Comparison of ENCODE assay signal across 11 cellular contexts in the genomic region with DNA sequence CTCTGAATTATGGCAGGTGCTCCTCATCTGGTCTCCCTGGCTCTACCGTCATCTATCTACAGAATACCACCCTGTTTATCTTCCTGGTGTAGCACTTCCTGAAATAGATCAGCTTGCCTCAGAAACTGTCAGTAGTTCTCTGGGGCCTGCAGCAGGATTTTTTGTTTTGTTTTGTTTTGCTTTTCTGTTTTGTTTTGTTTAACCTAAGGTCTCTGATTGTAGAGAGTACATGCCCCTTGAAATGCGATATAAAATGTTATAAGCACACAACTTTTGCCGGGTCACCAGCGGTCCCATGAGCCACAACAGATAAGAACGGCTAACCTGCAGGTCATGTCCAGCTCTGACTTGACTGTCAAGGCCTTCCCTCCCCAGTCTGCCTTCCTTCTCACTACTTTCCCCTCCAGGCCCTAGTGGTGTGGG. TPM values are rescaled to one million over a fixed set of nuclear protein-coding genes. Genes with fewer than 3 reads are reported as not detected.
A peak's percentile ranks its signal among the peaks of the same experiment; 100 is the strongest.
DNase-seq lines count a peak whose midpoint lies in the region; ATAC-seq and TF ChIP-seq lines count a peak whose summit lies in the region.
"Had no signal": no experiment of that assay in that cellular context is flagged by ENCODE, and none has a peak within 500 bp of the region (broad histone marks: within the 10 kb centered on the region; RNA-seq: fewer than 3 reads in every experiment).

No MANE protein-coding gene starts in this region.

- intact Hi-C loops in lower lobe of right lung (cut with DNase I), result no loop called here

- no peak for TF ChIP-seq CTCF in lower lobe of right lung (IDR thresholded peaks at IDR 0.05)

- H3K9me3 ChIP-seq in lower lobe of right lung (no peaks in the 10 kb centered on the region), thymus (ENCODE audit: control insufficient read depth) (no peaks in the 10 kb centered on the region)

- ATAC-seq in HG03460 (IDR thresholded peaks at IDR 0.05; ENCODE audit: unreplicated experiment) (peak; percentile 58), lower lobe of right lung (peak in 1 of 2 donors; percentile 47), GM21529 (IDR thresholded peaks at IDR 0.05; ENCODE audit: unreplicated experiment) (no peak), GM18520 (IDR thresholded peaks at IDR 0.05; ENCODE audit: unreplicated experiment) (no peak)

- 41% methylated on average over 5 of the region's 5 CpGs for WGBS in thymus

- peaks cover 3% of the 10 kb centered on the region for H3K36me3 ChIP-seq in lower lobe of right lung
- H3K36me3 ChIP-seq in thymus (ENCODE audit: control insufficient read depth, insufficient read depth), result peaks cover 8% of the 10 kb centered on the region

- peaks cover 30% of the 10 kb centered on the region for H3K4me1 ChIP-seq in lower lobe of right lung
- no peaks in the 10 kb centered on the region for H3K4me1 ChIP-seq in thymus (ENCODE audit: control insufficient read depth, insufficient read depth, low read length)

- H3K4me3 ChIP-seq in lower lobe of right lung (no peak overlapping the region), thymus (ENCODE audit: low read length) (no peak overlapping the region)

- H3K27ac ChIP-seq in angular gyrus (ENCODE audit: low read depth, low read length) (peak overlapping the region; percentile 34), lower lobe of right lung (peak overlapping the region; percentile 65), thymus (ENCODE audit: low read depth) (peak overlapping the region; percentile 70)

- no peak for DNase-seq in lower lobe of right lung
- DNase-seq in NCI-H510A (lab: John Stamatoyannopoulos, UW), result no peak
- no peak for DNase-seq in NCI-H128 (lab: John Stamatoyannopoulos, UW; ENCODE audit: unreplicated experiment)
- DNase-seq: activated CD8-positive, alpha-beta memory T cell treated with anti-CD3 and anti-CD28 coated beads for 24 hours; immature natural killer cell; NCI-H2081 treated with DMSO at 0.1 percent for 48 hours had no signal

- H3K27me3 ChIP-seq in lower lobe of right lung (ENCODE audit: low read depth), result no peaks in the 10 kb centered on the region
- no peaks in the 10 kb centered on the region for H3K27me3 ChIP-seq in thymus (ENCODE audit: control insufficient read depth, insufficient read depth)

RNA-seq across cellular contexts. Expression of gene CREBRF, which starts 26.6 kb away (rescaled TPM):
- 50.2 TPM for total RNA-seq in lower lobe of right lung
- 12.8 TPM for polyA plus RNA-seq in thymus

RNA-seq across cellular contexts. Expression of gene ATP6V0E1, which starts 45.9 kb away (rescaled TPM):
- 285 TPM for total RNA-seq in lower lobe of right lung
- polyA plus RNA-seq in thymus, result 420 TPM
